27 cellular contexts compared by ENCODE assay signal in genomic region chr4:165443276-165443675, GRCh38.
"Had no signal": no experiment of that assay in that cellular context is flagged by ENCODE, and none has a peak within 500 bp of the region (broad histone marks: within the 10 kb centered on the region; RNA-seq: fewer than 3 reads in every experiment).

No MANE protein-coding gene starts in this region.

- H3K4me1 ChIP-seq: Peyer's patch, SJSA1 had no signal

- H3K36me3 Mint-ChIP-seq: activated naive CD4-positive, alpha-beta T cell treated with anti-CD3 and anti-CD28 coated beads, Interleukin-2, amount 50 U/mL, for 24 hours; T-cell had no signal

- H3K27ac ChIP-seq: Peyer's patch, SJSA1, VCaP had no signal

- ATAC-seq: activated CD4-positive, alpha-beta T cell treated with anti-CD3 and anti-CD28 coated beads for 36 hours; activated CD8-positive, alpha-beta T cell treated with anti-CD3 and anti-CD28 coated beads, Interleukin-2, amount 10 ng/mL, durations not matched to agents 7 days and 5 days; T-cell had no signal

- DNase-seq: activated CD4-positive, alpha-beta T cell treated with anti-CD3 and anti-CD28 coated beads for 36 hours; activated CD4-positive, alpha-beta T cell treated with anti-CD3 and anti-CD28 coated beads, Interleukin-2, amount 50 U/mL, for 4 hours; activated CD4-positive, CD25-positive, alpha-beta regulatory T cell; activated CD8-positive, alpha-beta memory T cell treated with anti-CD3 and anti-CD28 coated beads, Interleukin-2, amount 50 U/mL, for 48 hours; activated CD8-positive, alpha-beta T cell treated with anti-CD3 and anti-CD28 coated beads, Interleukin-2, amount 10 ng/mL, durations not matched to agents 7 days and 5 days; activated effector memory CD4-positive, alpha-beta T cell treated with Interleukin-2 at 50 U/mL for 16 hours; activated naive CD4-positive, alpha-beta T cell; activated T-cell treated with anti-CD3 and anti-CD28 coated beads, Interleukin-2, amount 50 U/mL, for 1 hour; aorta; cerebellar nuclear complex; KG1; NCI-H1092; NCI-H1417; NCI-H1930; NCI-H345; NCI-H510A; NCI-H526 treated with DMSO at 0.1 percent for 48 hours; NK-92 treated with Interleukin-12 subunit alpha and Interleukin-12 subunit beta, amount 100 ng/mL, for 24 hours; Peyer's patch; SHP77; T-cell; T-helper 2 cell; T1000 had no signal

- H3K36me3 ChIP-seq: Peyer's patch, SJSA1 had no signal

- H3K27ac Mint-ChIP-seq: activated CD4-positive, alpha-beta T cell treated with anti-CD3 and anti-CD28 coated beads for 36 hours; activated CD8-positive, alpha-beta T cell treated with anti-CD3 and anti-CD28 coated beads, Interleukin-2, amount 10 ng/mL, durations not matched to agents 7 days and 5 days; activated naive CD4-positive, alpha-beta T cell treated with anti-CD3 and anti-CD28 coated beads, Interleukin-2, amount 50 U/mL, for 24 hours; activated T-helper 1 cell treated with anti-CD3 and anti-CD28 coated beads, Interleukin-12 subunit alpha, Interleukin-12 subunit beta, Interleukin-2, Interleukin-4 antibody, amounts not matched to agents 30 ng/mL and 10 ng/mL and 1 ng/mL, durations not matched to agents 14 hours and 24 hours and 36 hours; T-cell had no signal

- H3K9me3 ChIP-seq: Peyer's patch, SJSA1 had no signal

- H3K4me3 Mint-ChIP-seq: activated CD4-positive, alpha-beta T cell treated with anti-CD3 and anti-CD28 coated beads for 36 hours; activated CD8-positive, alpha-beta T cell treated with anti-CD3 and anti-CD28 coated beads, Interleukin-2, amount 10 ng/mL, durations not matched to agents 7 days and 5 days; activated naive CD4-positive, alpha-beta T cell treated with anti-CD3 and anti-CD28 coated beads, Interleukin-2, amount 50 U/mL, for 24 hours; activated T-helper 1 cell treated with anti-CD3 and anti-CD28 coated beads, Interleukin-12 subunit alpha, Interleukin-12 subunit beta, Interleukin-2, Interleukin-4 antibody, amounts not matched to agents 30 ng/mL and 10 ng/mL and 1 ng/mL, durations not matched to agents 14 hours and 24 hours and 36 hours; T-cell had no signal

- H3K27me3 ChIP-seq: Peyer's patch, SJSA1 had no signal

- H3K9me3 Mint-ChIP-seq: activated naive CD4-positive, alpha-beta T cell treated with anti-CD3 and anti-CD28 coated beads, Interleukin-2, amount 50 U/mL, for 24 hours; activated T-helper 1 cell treated with anti-CD3 and anti-CD28 coated beads, Interleukin-12 subunit alpha, Interleukin-12 subunit beta, Interleukin-2, Interleukin-4 antibody, amounts not matched to agents 30 ng/mL and 10 ng/mL and 1 ng/mL, durations not matched to agents 14 hours and 24 hours and 36 hours; T-cell had no signal

- H3K27me3 Mint-ChIP-seq: activated naive CD4-positive, alpha-beta T cell treated with anti-CD3 and anti-CD28 coated beads, Interleukin-2, amount 50 U/mL, for 24 hours; T-cell had no signal

- H3K4me3 ChIP-seq: Peyer's patch, SJSA1 had no signal
